Comparison of ENCODE assay signal across 11 cellular contexts in the genomic region with DNA sequence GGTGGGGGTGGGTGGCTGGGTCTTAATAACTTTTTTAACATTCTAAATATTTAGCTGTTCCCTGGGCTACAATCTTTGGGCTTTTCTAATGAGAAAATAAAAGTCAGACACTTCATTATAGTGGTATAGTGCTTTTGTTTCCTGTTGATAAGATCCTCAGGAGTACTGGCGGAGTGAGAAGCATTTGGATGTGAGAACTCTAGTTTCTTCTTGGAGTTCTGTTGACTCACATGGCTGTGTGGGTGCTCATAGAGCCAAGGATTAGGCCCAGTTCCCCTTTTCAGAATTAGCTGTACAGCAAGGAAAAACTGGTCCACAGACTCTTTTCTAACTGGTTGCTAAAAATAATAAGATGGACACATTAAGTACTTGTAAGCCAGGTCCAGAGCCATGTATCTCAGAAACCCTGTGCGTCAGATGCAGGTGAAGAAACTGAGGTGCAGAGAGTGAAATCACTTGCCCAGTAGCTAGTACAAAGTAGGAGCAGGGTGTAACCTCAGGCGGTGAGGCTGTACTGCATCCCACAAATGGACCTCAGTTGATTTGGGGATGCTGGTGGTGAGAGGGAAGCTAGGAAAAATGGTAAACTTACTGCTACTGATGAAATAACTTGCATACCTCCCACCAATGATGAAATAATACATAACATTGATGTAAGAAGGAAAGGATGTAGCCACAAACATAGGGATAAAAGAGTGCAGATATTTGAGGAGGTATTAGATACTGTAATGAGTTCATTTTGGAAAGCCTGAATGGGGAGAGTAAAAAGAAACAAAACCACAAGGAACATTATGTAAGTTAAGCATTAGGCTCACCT. TPM values are rescaled to one million over a fixed set of nuclear protein-coding genes. Genes with fewer than 3 reads are reported as not detected.
DNase-seq lines count a peak whose midpoint lies in the region; ATAC-seq, FAIRE-seq and TF ChIP-seq lines count a peak whose summit lies in the region.
"Had no signal": no experiment of that assay in that cellular context is flagged by ENCODE, and none has a peak within 500 bp of the region (broad histone marks: within the 10 kb centered on the region; RNA-seq: fewer than 3 reads in every experiment).

No MANE protein-coding gene starts in this region.

- no peaks in the 10 kb centered on the region for H3K9me3 Mint-ChIP-seq in activated naive CD4-positive, alpha-beta T cell treated with anti-CD3 and anti-CD28 coated beads, Interleukin-2, amount 50 U/mL, for 24 hours
- H3K9me3 Mint-ChIP-seq in activated CD4-positive, alpha-beta memory T cell treated with anti-CD3 and anti-CD28 coated beads for 36 hours, result no peaks in the 10 kb centered on the region
- H3K9me3 Mint-ChIP-seq in type B pancreatic cell, result no peaks in the 10 kb centered on the region

- H3K27me3 ChIP-seq in SJCRH30, result no peaks in the 10 kb centered on the region

- H3K36me3 Mint-ChIP-seq in activated naive CD4-positive, alpha-beta T cell treated with anti-CD3 and anti-CD28 coated beads, Interleukin-2, amount 50 U/mL, for 24 hours, result peaks cover 10% of the 10 kb centered on the region
- peaks cover 12% of the 10 kb centered on the region for H3K36me3 Mint-ChIP-seq in activated CD4-positive, alpha-beta memory T cell treated with anti-CD3 and anti-CD28 coated beads for 36 hours
- peaks cover 4% of the 10 kb centered on the region for H3K36me3 Mint-ChIP-seq in type B pancreatic cell

- peaks cover 49% of the 10 kb centered on the region for H3K4me1 Mint-ChIP-seq in activated naive CD4-positive, alpha-beta T cell treated with anti-CD3 and anti-CD28 coated beads, Interleukin-2, amount 50 U/mL, for 24 hours
- peaks cover 41% of the 10 kb centered on the region for H3K4me1 Mint-ChIP-seq in activated CD4-positive, alpha-beta memory T cell treated with anti-CD3 and anti-CD28 coated beads for 36 hours (ENCODE audit: low read depth)
- H3K4me1 Mint-ChIP-seq in type B pancreatic cell (ENCODE audit: unreplicated experiment), result peaks cover 30% of the 10 kb centered on the region

- peak overlapping the region in 1 of 2 donors; percentile 36 for H3K27ac ChIP-seq in kidney (ENCODE audit: low read depth in 2 of 2, low read length in 2 of 2)
- H3K27ac ChIP-seq in SJCRH30, result no peak overlapping the region

- H3K9me3 ChIP-seq in kidney (ENCODE audit: control insufficient read depth in 1 of 2, low read length in 2 of 2), result no peaks in the 10 kb centered on the region
- no peaks in the 10 kb centered on the region for H3K9me3 ChIP-seq in SJCRH30 (replicated peaks)

- H3K36me3 ChIP-seq in kidney (ENCODE audit: control insufficient read depth in 1 of 2, insufficient read depth in 2 of 2, low read length in 2 of 2) (no peaks in the 10 kb centered on the region), SJCRH30 (no peaks in the 10 kb centered on the region)

- H3K4me3 ChIP-seq in kidney (ENCODE audit: low read length in 2 of 2) (peak overlapping the region; percentile 85 to 91), SJCRH30 (no peak overlapping the region)
- H3K4me3 ChIP-seq: lung had no signal

- H3K4me3 Mint-ChIP-seq in activated naive CD4-positive, alpha-beta T cell treated with anti-CD3 and anti-CD28 coated beads, Interleukin-2, amount 50 U/mL, for 24 hours, result peak overlapping the region; percentile 97
- peak overlapping the region; percentile 91 for H3K4me3 Mint-ChIP-seq in activated CD4-positive, alpha-beta memory T cell treated with anti-CD3 and anti-CD28 coated beads for 36 hours
- H3K4me3 Mint-ChIP-seq in type B pancreatic cell, result peak overlapping the region; percentile 96

- no peaks in the 10 kb centered on the region for H3K27me3 Mint-ChIP-seq in activated naive CD4-positive, alpha-beta T cell treated with anti-CD3 and anti-CD28 coated beads, Interleukin-2, amount 50 U/mL, for 24 hours
- H3K27me3 Mint-ChIP-seq in activated CD4-positive, alpha-beta memory T cell treated with anti-CD3 and anti-CD28 coated beads for 36 hours, result peaks cover 5% of the 10 kb centered on the region
- H3K27me3 Mint-ChIP-seq in type B pancreatic cell, result peaks cover 22% of the 10 kb centered on the region

- DNase-seq in activated naive CD4-positive, alpha-beta T cell (lab: John Stamatoyannopoulos, UW), result no peak
- no peak for DNase-seq in activated CD4-positive, alpha-beta memory T cell treated with anti-CD3 and anti-CD28 coated beads for 36 hours
- DNase-seq in kidney (no peak), type B pancreatic cell (ENCODE audit: extremely low spot score, unreplicated experiment) (no peak), NCI-H774 (lab: John Stamatoyannopoulos, UW) (no peak), SJCRH30 (no peak)
- DNase-seq: effector memory CD4-positive, alpha-beta T cell; NCI-H1694 treated with DMSO at 0.1 percent for 48 hours had no signal

- peak overlapping the region; percentile 9 for H3K27ac Mint-ChIP-seq in activated naive CD4-positive, alpha-beta T cell treated with anti-CD3 and anti-CD28 coated beads, Interleukin-2, amount 50 U/mL, for 24 hours
- peak overlapping the region; percentile 19 for H3K27ac Mint-ChIP-seq in activated CD4-positive, alpha-beta memory T cell treated with anti-CD3 and anti-CD28 coated beads for 36 hours
- no peak overlapping the region for H3K27ac Mint-ChIP-seq in type B pancreatic cell

- H3K4me1 ChIP-seq in kidney (ENCODE audit: control insufficient read depth in 1 of 2, insufficient read depth in 1 of 2, low read depth in 1 of 2, low read length in 2 of 2) (peaks cover 0 to 5% of the 10 kb centered on the region in 2 donors), SJCRH30 (no peaks in the 10 kb centered on the region)

- intact Hi-C loops in activated CD4-positive, alpha-beta memory T cell treated with anti-CD3 and anti-CD28 coated beads for 36 hours (cut with micrococcal nuclease), result loop anchor here (1.0 to 10.0 kb wide), 2 partner anchors 89 to 339 kb away; no protein-coding TSS in a partner anchor
- intact Hi-C loops in kidney (cut with DNase I), result no loop called here

- ATAC-seq in GM21576 (IDR thresholded peaks at IDR 0.05; ENCODE audit: unreplicated experiment), result no peak

- CTCF ChIA-PET in activated CD4-positive, alpha-beta memory T cell treated with anti-CD3 and anti-CD28 coated beads for 36 hours (lab: Charles Lee), result interaction anchor here (0.9 to 5.4 kb wide), 6 partner anchors 9 to 144 kb away, joined by 3 to 48 read pairs (median 8); no protein-coding TSS in a partner anchor

- POLR2A ChIA-PET in activated CD4-positive, alpha-beta memory T cell treated with anti-CD3 and anti-CD28 coated beads for 36 hours (lab: Charles Lee), result interaction anchor here (0.7 to 4.2 kb wide), 5 partner anchors 10 to 140 kb away, joined by 3 to 46 read pairs (median 7); partner anchors contain the start of gene SUMF1

- H3K9ac ChIP-seq in kidney (ENCODE audit: low read length in 2 of 2), result peak overlapping the region; percentile 33 to 62

- no peak for TF ChIP-seq CTCF in kidney (IDR thresholded peaks at IDR 0.05; ENCODE audit: borderline replicate concordance, extremely low read depth, insufficient read depth)
- TF ChIP-seq CTCF in type B pancreatic cell (conservative IDR thresholded peaks at IDR 0.05), result no peak

- FAIRE-seq in kidney (lab: Jason Lieb, UNC), result no peak

RNA-seq across cellular contexts. Expression of gene ITPR1, which starts 2.4 kb away (rescaled TPM):
- total RNA-seq in activated CD4-positive, alpha-beta memory T cell treated with anti-CD3 and anti-CD28 coated beads for 36 hours, result 10 to 100 TPM; 49.1 to 53.1 TPM
- 81.2 TPM for total RNA-seq in kidney
- polyA plus RNA-seq in kidney (ENCODE audit: insufficient read depth, low read depth, low replicate concordance), result 30.2 TPM
- 22.0 and 45.9 TPM in 2 replicates for total RNA-seq in type B pancreatic cell (ENCODE audit: low replicate concordance)
- total RNA-seq in SJCRH30 (2014; rRNA removed; shearing (Covaris generic)), result 12.3 and 17.1 TPM in 2 replicates

RNA-seq across cellular contexts. Expression of gene SUMF1, which starts 28.4 kb away (rescaled TPM):
- total RNA-seq in activated CD4-positive, alpha-beta memory T cell treated with anti-CD3 and anti-CD28 coated beads for 36 hours, result 1 to 10 TPM; 5.1 to 5.6 TPM
- total RNA-seq in kidney, result 50.1 TPM
- 50.6 TPM for polyA plus RNA-seq in kidney (ENCODE audit: insufficient read depth, low read depth, low replicate concordance)
- 27.9 and 49.6 TPM in 2 replicates for total RNA-seq in type B pancreatic cell (ENCODE audit: low replicate concordance)
- total RNA-seq in SJCRH30 (2014; rRNA removed; shearing (Covaris generic)), result 11.6 and 12.2 TPM in 2 replicates
